19 cellular contexts compared by ENCODE assay signal in the genomic region with DNA sequence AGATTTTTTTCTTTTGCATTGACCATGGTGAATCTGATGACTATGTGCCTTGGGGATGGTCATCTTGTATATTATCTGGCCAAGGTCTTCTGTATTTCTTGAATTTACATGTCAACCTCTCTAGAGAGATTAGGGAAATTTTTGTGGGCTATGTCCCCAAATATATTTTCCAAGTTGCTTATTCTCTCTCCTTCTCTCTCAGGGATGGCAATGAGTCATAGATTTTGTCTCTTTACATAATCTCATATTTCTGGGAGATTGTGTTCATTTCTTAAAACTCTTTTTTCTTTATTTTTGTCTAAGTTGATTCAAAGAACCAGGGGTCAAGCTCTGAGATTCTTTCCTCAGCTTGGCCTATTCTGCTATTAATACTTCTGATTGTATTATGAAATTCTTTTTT. TPM values are rescaled to one million over a fixed set of nuclear protein-coding genes. Genes with fewer than 3 reads are reported as not detected.
DNase-seq lines count a peak whose midpoint lies in the region; ATAC-seq and TF ChIP-seq lines count a peak whose summit lies in the region.
"Had no signal": no experiment of that assay in that cellular context is flagged by ENCODE, and none has a peak within 500 bp of the region (broad histone marks: within the 10 kb centered on the region; RNA-seq: fewer than 3 reads in every experiment).

No MANE protein-coding gene starts in this region.

- H3K4me1 ChIP-seq in SK-N-SH (ENCODE audit: control insufficient read depth in 1 of 2, insufficient read depth in 2 of 2, low read depth in 1 of 2, low read length in 1 of 2) (peaks cover 0 to 2% of the 10 kb centered on the region in 2 experiments; a peak in 1 of 4 replicates), PC-3 (ENCODE audit: insufficient read depth, low read length) (peaks cover 10% of the 10 kb centered on the region; the same call in 1 of the 2 replicates), subcutaneous abdominal adipose tissue (ENCODE audit: control insufficient read depth in 5 of 5, insufficient read depth in 5 of 5, low read length in 5 of 5) (peaks cover 0 to 11% (median 6%) of the 10 kb centered on the region in 5 donors)
- H3K4me1 ChIP-seq: BLaER1 had no signal

- H3K27ac ChIP-seq in SK-N-SH (ENCODE audit: low read depth in 2 of 2, low read length in 1 of 2): no peak overlapping the region
- no peak overlapping the region for H3K27ac ChIP-seq in PC-3 (ENCODE audit: low read length)
- H3K27ac ChIP-seq in subcutaneous abdominal adipose tissue (ENCODE audit: low read depth, low read length): peak overlapping the region; percentile 69
- H3K27ac ChIP-seq: 22Rv1, BLaER1 had no signal

- TF ChIP-seq CTCF in SK-N-SH (IDR thresholded peaks at IDR 0.05) (no peak), PC-3 (conservative IDR thresholded peaks at IDR 0.05; ENCODE audit: low read depth, low read length) (no peak)

- no peaks in the 10 kb centered on the region for H3F3A ChIP-seq in SK-N-SH (replicated peaks; ENCODE audit: insufficient read depth)
- no peaks in the 10 kb centered on the region for H3F3A ChIP-seq in PC-3 (ENCODE audit: low read length, unreplicated experiment)

- CTCF ChIA-PET in SK-N-SH (lab: Yijun Ruan, JAX) (interaction anchor here (0.8 to 5.9 kb wide), 38 partner anchors 8 to 479 kb away, joined by 3 to 70 read pairs (median 4); partner anchors contain the start of genes ANTXR1 and GKN2), PC-3 (lab: Charles Lee) (interaction anchor here (0.5 to 1.5 kb wide), 6 partner anchors 70 to 554 kb away, joined by 3 to 8 read pairs (median 4); partner anchors contain the start of gene ANTXR1)

- H3K4me3 ChIP-seq in SK-N-SH (ENCODE audit: low read depth in 2 of 2, low read length in 1 of 2) (no peak overlapping the region), PC-3 (ENCODE audit: low read length) (no peak overlapping the region), subcutaneous abdominal adipose tissue (ENCODE audit: low read depth in 1 of 5, low read length in 5 of 5) (no peak overlapping the region)
- H3K4me3 ChIP-seq: BLaER1, GM12878 had no signal

- H3K79me2 ChIP-seq in SK-N-SH (ENCODE audit: insufficient read depth) (no peaks in the 10 kb centered on the region), PC-3 (ENCODE audit: low read length) (no peaks in the 10 kb centered on the region)

- no peak overlapping the region for H3K4me2 ChIP-seq in SK-N-SH
- peak overlapping the region; percentile 51; the same call in 1 of the 2 replicates for H3K4me2 ChIP-seq in PC-3 (ENCODE audit: low read length)

- no peak for ATAC-seq in SK-N-SH treated with all-trans-retinoic acid at 6 μM for 48 hours
- ATAC-seq in PC-3: no peak
- no peak for ATAC-seq in GM19395 (IDR thresholded peaks at IDR 0.05; ENCODE audit: unreplicated experiment)

- no peak for TF ChIP-seq EP300 in SK-N-SH (IDR thresholded peaks at IDR 0.05; ENCODE audit: borderline replicate concordance in 1 of 2, low read depth in 1 of 2, low read length in 1 of 2)

- H3K9ac ChIP-seq in SK-N-SH (no peak overlapping the region), PC-3 (ENCODE audit: low read length) (no peak overlapping the region), subcutaneous abdominal adipose tissue (ENCODE audit: low read length in 5 of 5) (peak overlapping the region in 1 of 5 donors; percentile 45)
- H3K9ac ChIP-seq: BLaER1 had no signal

- no peak for TF ChIP-seq RAD21 in SK-N-SH (IDR thresholded peaks at IDR 0.05; ENCODE audit: low read length)

- no TSS peak for BruUV-seq in PC-3 (replicated peaks; lab: Mats Ljungman, UMichigan)

- H3K9me2 ChIP-seq in SK-N-SH: no peaks in the 10 kb centered on the region
- no peaks in the 10 kb centered on the region for H3K9me2 ChIP-seq in PC-3 (replicated peaks; ENCODE audit: low read length)

- no peak overlapping the region for H2AFZ ChIP-seq in SK-N-SH (ENCODE audit: low read depth)
- no peak overlapping the region for H2AFZ ChIP-seq in PC-3 (ENCODE audit: low read length)

- H4K20me1 ChIP-seq in SK-N-SH (ENCODE audit: insufficient read depth): no peaks in the 10 kb centered on the region
- no peaks in the 10 kb centered on the region for H4K20me1 ChIP-seq in PC-3 (ENCODE audit: low read length)
- H4K20me1 ChIP-seq: BLaER1 had no signal

- H3K36me3 ChIP-seq in SK-N-SH (replicated peaks in 1 of 2; ENCODE audit: control insufficient read depth in 1 of 2, insufficient read depth in 2 of 2, low read length in 1 of 2) (peaks cover 0 to 3% of the 10 kb centered on the region in 2 experiments), PC-3 (ENCODE audit: low read depth, low read length) (no peaks in the 10 kb centered on the region), subcutaneous abdominal adipose tissue (ENCODE audit: control insufficient read depth in 5 of 5, insufficient read depth in 5 of 5, low read length in 5 of 5) (no peaks in the 10 kb centered on the region)
- H3K36me3 ChIP-seq: BLaER1 had no signal

- POLR2A ChIA-PET in SK-N-SH (lab: Yijun Ruan, JAX) (interaction anchor here (1.2 kb wide), 1 partner anchor 364 kb away, joined by 6 read pairs; no protein-coding TSS in a partner anchor), PC-3 (lab: Charles Lee; ENCODE audit: unreplicated experiment) (no interaction called here)

- peaks cover 18% of the 10 kb centered on the region; the same call in 1 of the 2 replicates for H3K9me3 ChIP-seq in SK-N-SH
- H3K9me3 ChIP-seq in PC-3 (ENCODE audit: low read length): no peaks in the 10 kb centered on the region
- no peaks in the 10 kb centered on the region for H3K9me3 ChIP-seq in subcutaneous abdominal adipose tissue (ENCODE audit: control insufficient read depth in 5 of 5, low read length in 5 of 5)
- H3K9me3 ChIP-seq: BLaER1 had no signal

- intact Hi-C loops in PC-3 (cut with micrococcal nuclease): loop anchor here (1.0 to 2.0 kb wide), 2 partner anchors 70 to 364 kb away; partner anchors contain the start of gene ANTXR1

- H3K27me3 ChIP-seq in SK-N-SH (ENCODE audit: insufficient read depth) (no peaks in the 10 kb centered on the region), PC-3 (ENCODE audit: low read length) (no peaks in the 10 kb centered on the region), subcutaneous abdominal adipose tissue (ENCODE audit: control insufficient read depth in 5 of 5, insufficient read depth in 4 of 5, low read length in 5 of 5) (no peaks in the 10 kb centered on the region)
- H3K27me3 ChIP-seq: BLaER1 had no signal

- DNase-seq in SK-N-SH (no peak), PC-3 (peak; percentile 17), UCSD-AML1 (lab: John Stamatoyannopoulos, UW; ENCODE audit: unreplicated experiment) (no peak), COR-L47 (lab: John Stamatoyannopoulos, UW) (no peak)

TF ChIP-seq in SK-N-SH treated with all-trans-retinoic acid at 6 μM for 48 hours, 23 proteins besides CTCF, POLR2A, EP300 and RAD21:
- TF ChIP-seq, protein P1, sequence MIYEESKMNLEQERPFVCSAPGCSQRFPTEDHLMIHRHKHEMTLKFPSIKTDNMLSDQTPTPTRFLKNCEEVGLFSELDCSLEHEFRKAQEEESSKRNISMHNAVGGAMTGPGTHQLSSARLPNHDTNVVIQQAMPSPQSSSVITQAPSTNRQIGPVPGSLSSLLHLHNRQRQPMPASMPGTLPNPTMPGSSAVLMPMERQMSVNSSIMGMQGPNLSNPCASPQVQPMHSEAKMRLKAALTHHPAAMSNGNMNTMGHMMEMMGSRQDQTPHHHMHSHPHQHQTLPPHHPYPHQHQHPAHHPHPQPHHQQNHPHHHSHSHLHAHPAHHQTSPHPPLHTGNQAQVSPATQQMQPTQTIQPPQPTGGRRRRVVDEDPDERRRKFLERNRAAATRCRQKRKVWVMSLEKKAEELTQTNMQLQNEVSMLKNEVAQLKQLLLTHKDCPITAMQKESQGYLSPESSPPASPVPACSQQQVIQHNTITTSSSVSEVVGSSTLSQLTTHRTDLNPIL (CRISPR knock-in tag; IDR thresholded peaks at IDR 0.05; ENCODE audit: low read depth): no peak
- peak; percentile 82 for TF ChIP-seq ZFP30 (CRISPR knock-in tag; IDR thresholded peaks at IDR 0.05)

TF ChIP-seq in SK-N-SH, 30 proteins besides CTCF, POLR2A, EP300 and RAD21 (continues in another document):
- no peak for TF ChIP-seq RCOR1 (IDR thresholded peaks at IDR 0.05; ENCODE audit: low read length)
- TF ChIP-seq, protein P2, sequence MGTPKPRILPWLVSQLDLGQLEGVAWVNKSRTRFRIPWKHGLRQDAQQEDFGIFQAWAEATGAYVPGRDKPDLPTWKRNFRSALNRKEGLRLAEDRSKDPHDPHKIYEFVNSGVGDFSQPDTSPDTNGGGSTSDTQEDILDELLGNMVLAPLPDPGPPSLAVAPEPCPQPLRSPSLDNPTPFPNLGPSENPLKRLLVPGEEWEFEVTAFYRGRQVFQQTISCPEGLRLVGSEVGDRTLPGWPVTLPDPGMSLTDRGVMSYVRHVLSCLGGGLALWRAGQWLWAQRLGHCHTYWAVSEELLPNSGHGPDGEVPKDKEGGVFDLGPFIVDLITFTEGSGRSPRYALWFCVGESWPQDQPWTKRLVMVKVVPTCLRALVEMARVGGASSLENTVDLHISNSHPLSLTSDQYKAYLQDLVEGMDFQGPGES (IDR thresholded peaks at IDR 0.05; ENCODE audit: low read depth, low read length): no peak
- TF ChIP-seq PBX3 (IDR thresholded peaks at IDR 0.05): no peak
- no peak for TF ChIP-seq EZH2phosphoT487 (IDR thresholded peaks at IDR 0.05; ENCODE audit: borderline replicate concordance, low read depth)
- no peak for TF ChIP-seq MAX (IDR thresholded peaks at IDR 0.05; ENCODE audit: low read depth)
- TF ChIP-seq RXRA (IDR thresholded peaks at IDR 0.05; ENCODE audit: borderline replicate concordance, low read depth): no peak
- TF ChIP-seq RFX5 (IDR thresholded peaks at IDR 0.05; ENCODE audit: low read length): no peak
- TF ChIP-seq SIN3A (IDR thresholded peaks at IDR 0.05; ENCODE audit: borderline replicate concordance, low read depth, low read length): no peak

RNA-seq across cellular contexts. Expression of gene GKN2, which starts 9.9 kb away (rescaled TPM):
- not detected in 2 replicates for polyA plus RNA-seq in SK-N-SH (2012; rRNA removed)
- polyA plus RNA-seq in SK-N-SH (2012; cell fraction: cytosol; rRNA removed): not detected in 2 replicates
- polyA plus RNA-seq in SK-N-SH (2012; cell fraction: nucleus; rRNA removed): not detected in 2 replicates
- 0.58 TPM in 1 of 2 replicates, not detected in the other for total RNA-seq in PC-3 (2014; rRNA removed)
- total RNA-seq: A673; Calu3; CD4-positive, alpha-beta memory T cell; G401; GM12878; H1; H9 had no signal
- polyA plus RNA-seq: AG04450; CD14-positive monocyte; CD4-positive, alpha-beta memory T cell; GM12878; H1; IgD-negative memory B cell had no signal

RNA-seq across cellular contexts. Expression of gene GKN1, which starts 31.6 kb away (rescaled TPM):
- not detected in 2 replicates for polyA plus RNA-seq in SK-N-SH (2012; rRNA removed)
- 0.09 TPM in 1 of 2 replicates, not detected in the other for polyA plus RNA-seq in SK-N-SH (2012; cell fraction: cytosol; rRNA removed)
- polyA plus RNA-seq in SK-N-SH (2012; cell fraction: nucleus; rRNA removed): not detected in 2 replicates
- total RNA-seq in PC-3 (2014; rRNA removed): not detected in 2 replicates
- total RNA-seq: A673; Calu3; CD4-positive, alpha-beta memory T cell; G401; GM12878; H1; H9 had no signal
- polyA plus RNA-seq: AG04450; CD14-positive monocyte; CD4-positive, alpha-beta memory T cell; GM12878; H1; IgD-negative memory B cell had no signal
